9 cellular contexts compared by ENCODE assay signal in genomic region chr10:77889277-77889903, GRCh38. TPM values are rescaled to one million over a fixed set of nuclear protein-coding genes. Genes with fewer than 3 reads are reported as not detected.
DNase-seq lines count a peak whose midpoint lies in the region; ATAC-seq, FAIRE-seq and TF ChIP-seq lines count a peak whose summit lies in the region.
"Had no signal": no experiment of that assay in that cellular context is flagged by ENCODE, and none has a peak within 500 bp of the region (broad histone marks: within the 10 kb centered on the region; RNA-seq: fewer than 3 reads in every experiment).

No MANE protein-coding gene starts in this region.

- DNase-seq in ELF-1 (ENCODE audit: low read depth, low spot score): peak; percentile 95
- no peak for DNase-seq in RWPE2 (ENCODE audit: low spot score)
- DNase-seq in hepatocyte (ENCODE audit: low spot score): peak; percentile 76
- peak; percentile 97 for DNase-seq in trophoblast cell
- DNase-seq in H54 (ENCODE audit: insufficient read length, low spot score): no peak
- DNase-seq in HCEC 1CT: no peak
- DNase-seq: activated B cell treated with CpG ODN at 0.5 μM for 24 hours had no signal

- H3K4me1 ChIP-seq in RWPE2 (ENCODE audit: insufficient read depth, poor library complexity, severe bottlenecking) (peaks cover 48% of the 10 kb centered on the region), hepatocyte (ENCODE audit: insufficient read depth) (peaks cover 43% of the 10 kb centered on the region), trophoblast cell (ENCODE audit: control insufficient read depth in 1 of 2, insufficient read depth in 2 of 2, low read length in 2 of 2) (peaks cover 44 to 57% of the 10 kb centered on the region in 2 experiments)

- peaks cover 16% of the 10 kb centered on the region for H3K79me1 ChIP-seq in trophoblast cell (ENCODE audit: low read length)

- H4K8ac ChIP-seq in trophoblast cell (ENCODE audit: low read depth, low read length): no peak overlapping the region

- H2AK5ac ChIP-seq in trophoblast cell (ENCODE audit: low read length): no peak overlapping the region

- no peak for FAIRE-seq in H54 (lab: Jason Lieb, UNC)

- peaks cover 86% of the 10 kb centered on the region for H3K79me2 ChIP-seq in hepatocyte
- H3K79me2 ChIP-seq in trophoblast cell (ENCODE audit: control insufficient read depth, insufficient read depth, low read length, poor library complexity): peaks cover 14% of the 10 kb centered on the region

- H3K14ac ChIP-seq in trophoblast cell (ENCODE audit: low read length): no peak overlapping the region

- H2AFZ ChIP-seq in hepatocyte: no peak overlapping the region
- no peak overlapping the region for H2AFZ ChIP-seq in trophoblast cell (ENCODE audit: insufficient read depth, low read length, poor library complexity)

- H4K12ac ChIP-seq in trophoblast cell (ENCODE audit: low read depth, low read length): no peak overlapping the region

- H3K4me2 ChIP-seq in hepatocyte: peak overlapping the region; percentile 26
- peak overlapping the region; percentile 30 for H3K4me2 ChIP-seq in trophoblast cell (ENCODE audit: low read length)

- peak overlapping the region; percentile 3 for H2BK5ac ChIP-seq in trophoblast cell (ENCODE audit: low read depth, low read length, poor library complexity)

- peaks cover 4% of the 10 kb centered on the region for H3K36me3 ChIP-seq in RWPE2 (ENCODE audit: low read depth)
- no peaks in the 10 kb centered on the region for H3K36me3 ChIP-seq in hepatocyte (replicated peaks; ENCODE audit: insufficient read depth, low read depth)
- peaks cover 0 to 2% of the 10 kb centered on the region in 2 experiments for H3K36me3 ChIP-seq in trophoblast cell (ENCODE audit: control insufficient read depth in 1 of 2, insufficient read depth in 2 of 2, low read length in 2 of 2)

- H2BK12ac ChIP-seq in trophoblast cell (ENCODE audit: low read length): no peak overlapping the region

- H3K9ac ChIP-seq in trophoblast cell (ENCODE audit: low read length): no peak overlapping the region

- no peaks in the 10 kb centered on the region for H3K9me2 ChIP-seq in hepatocyte (replicated peaks; ENCODE audit: insufficient read depth)

- peaks cover 70% of the 10 kb centered on the region for H4K20me1 ChIP-seq in hepatocyte (ENCODE audit: insufficient read depth, poor library complexity, severe bottlenecking)

- H3K27me3 ChIP-seq in RWPE2 (ENCODE audit: insufficient read depth, poor library complexity, severe bottlenecking) (no peaks in the 10 kb centered on the region), hepatocyte (no peaks in the 10 kb centered on the region), trophoblast cell (ENCODE audit: insufficient read depth, low read length) (no peaks in the 10 kb centered on the region)

- no peak for TF ChIP-seq POLR2A in H54 (IDR thresholded peaks at IDR 0.05; ENCODE audit: low read depth, low read length)

- no peak for TF ChIP-seq CTCF in RWPE2 (IDR thresholded peaks at IDR 0.05; ENCODE audit: poor library complexity, severe bottlenecking)
- no peak for TF ChIP-seq CTCF in hepatocyte (IDR thresholded peaks at IDR 0.05; ENCODE audit: poor library complexity)

- ATAC-seq in RWPE2 (ENCODE audit: low read depth): peak; percentile 46
- ATAC-seq in HG03520 (IDR thresholded peaks at IDR 0.05; ENCODE audit: unreplicated experiment): no peak
- no peak for ATAC-seq in GM18502 (IDR thresholded peaks at IDR 0.05; ENCODE audit: poor library complexity, unreplicated experiment)

- peak overlapping the region; percentile 71 for H4K91ac ChIP-seq in trophoblast cell (ENCODE audit: low read depth, low read length)

- H3K18ac ChIP-seq in trophoblast cell (ENCODE audit: low read length): no peak overlapping the region

- peak overlapping the region; percentile 37 for H3K27ac ChIP-seq in RWPE2 (ENCODE audit: poor library complexity, severe bottlenecking)
- H3K27ac ChIP-seq in hepatocyte: peak overlapping the region; percentile 89
- peak overlapping the region; percentile 78 for H3K27ac ChIP-seq in trophoblast cell (ENCODE audit: low read depth, low read length)

- peak overlapping the region; percentile 33 for H2BK120ac ChIP-seq in trophoblast cell (ENCODE audit: insufficient read depth, low read length, poor library complexity)

- H3K23ac ChIP-seq in trophoblast cell (ENCODE audit: low read length): no peak overlapping the region

- H3K9me3 ChIP-seq in RWPE2 (ENCODE audit: severe bottlenecking): no peaks in the 10 kb centered on the region
- H3K9me3 ChIP-seq in hepatocyte (ENCODE audit: low read depth): no peaks in the 10 kb centered on the region
- peaks cover 2% of the 10 kb centered on the region for H3K9me3 ChIP-seq in trophoblast cell (ENCODE audit: insufficient read depth, low read depth, low read length)

- H3K4me3 ChIP-seq in RWPE2 (ENCODE audit: severe bottlenecking) (no peak overlapping the region), hepatocyte (no peak overlapping the region), trophoblast cell (ENCODE audit: low read depth, low read length) (no peak overlapping the region)

- 39% methylated on average over 8 of the region's 8 CpGs for WGBS in hepatocyte (ENCODE audit: low lambda C conversion rate, missing lambda C conversion rate)
- no CpG with 5 or more reads among the region's 8 CpGs for WGBS in trophoblast cell (ENCODE audit: extremely low coverage, insufficient coverage, insufficient read length)

- no peak overlapping the region for H3K4ac ChIP-seq in trophoblast cell (ENCODE audit: low read depth, low read length)

RNA-seq across cellular contexts. Expression of gene DLG5, which starts 37.2 kb away (rescaled TPM):
- total RNA-seq in hepatocyte: 23.6 and 29.3 TPM in 2 replicates
- polyA plus RNA-seq in hepatocyte: 14.7 and 15.5 TPM in 2 replicates
- 82.9 and 86.6 TPM in 2 replicates for polyA plus RNA-seq in trophoblast cell (2013)

Comparison
In these comparisons a context has a peak if more than half of its experiments do, and no peak if none do; other contexts are left out.
1. DNase-seq: peak in ELF-1 (single experiment), hepatocyte (single experiment) and trophoblast cell (2 of 2); none in RWPE2 (single experiment), H54 (single experiment) and HCEC 1CT (single experiment).
2. H3K27ac ChIP-seq: peak in every context shown above with its lines; median percentile 89 in hepatocyte; 78 in trophoblast cell; 37 in RWPE2.